Comparison of ENCODE assay signal across 24 cellular contexts in the genomic region with DNA sequence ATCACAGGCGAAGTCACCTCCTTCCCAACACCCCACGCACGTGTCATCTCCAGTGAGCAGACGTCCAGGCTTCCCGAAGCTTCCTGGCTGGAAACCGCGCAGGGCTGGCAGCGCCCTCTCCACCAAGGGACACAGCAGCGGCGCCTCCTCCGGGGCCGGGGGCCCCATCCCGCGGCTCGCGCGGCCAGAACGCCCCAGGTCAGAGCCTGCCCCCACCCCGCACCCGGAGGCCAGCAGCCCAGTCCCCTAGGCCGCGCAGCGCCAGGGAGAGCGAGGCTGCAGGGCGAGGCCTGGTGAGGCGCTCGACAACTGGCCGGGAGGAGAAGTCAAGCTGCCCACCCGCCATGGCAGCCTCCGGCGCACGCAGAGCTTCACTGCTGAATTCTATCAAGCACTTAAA.
DNase-seq lines count a peak whose midpoint lies in the region; ATAC-seq and TF ChIP-seq lines count a peak whose summit lies in the region.
"Had no signal": no experiment of that assay in that cellular context is flagged by ENCODE, and none has a peak within 500 bp of the region (broad histone marks: within the 10 kb centered on the region; RNA-seq: fewer than 3 reads in every experiment).

No MANE protein-coding gene starts in this region.

- ATAC-seq in right cardiac atrium = peak; percentile 24 to 31
- ATAC-seq in natural killer cell treated with Interleukin-12 subunit alpha and Interleukin-12 subunit beta and Interleukin-15 and Interleukin-18, amount 100 ng/mL, for 72 hours = peak; percentile 49 to 62
- no peak for ATAC-seq in HG03432 (IDR thresholded peaks at IDR 0.05; ENCODE audit: unreplicated experiment)
- no peak for ATAC-seq in HG03095 (IDR thresholded peaks at IDR 0.05; ENCODE audit: unreplicated experiment)
- ATAC-seq: activated CD8-positive, alpha-beta T cell treated with anti-CD3 and anti-CD28 coated beads for 36 hours had no signal

- 95% methylated on average over 32 of the region's 32 CpGs for WGBS in right cardiac atrium

- no peaks in the 10 kb centered on the region for H3K4me1 ChIP-seq in right cardiac atrium (ENCODE audit: control insufficient read depth, insufficient read depth, low read length)
- no peaks in the 10 kb centered on the region for H3K4me1 ChIP-seq in effector memory CD4-positive, alpha-beta T cell (ENCODE audit: control insufficient read depth, insufficient read depth, low read length, poor library complexity, severe bottlenecking)
- H3K4me1 ChIP-seq: A549 had no signal

- DNase-seq in right cardiac atrium (peak; percentile 12 to 51 (median 21)), cardiac septum (ENCODE audit: low spot score) (no peak), brain microvascular endothelial cell (no peak), NCI-H2107 (lab: John Stamatoyannopoulos, UW) (no peak)
- no peak for DNase-seq in natural killer cell treated with Interleukin-12 subunit alpha and Interleukin-12 subunit beta and Interleukin-15 and Interleukin-18, amount 100 ng/mL, for 72 hours (ENCODE audit: low spot score)
- DNase-seq in effector memory CD4-positive, alpha-beta T cell = no peak
- DNase-seq: activated CD8-positive, alpha-beta T cell treated with anti-CD3 and anti-CD28 coated beads for 36 hours; activated naive CD8-positive, alpha-beta T cell treated with anti-CD3 and anti-CD28 coated beads for 36 hours; activated T-cell treated with anti-CD3 and anti-CD28 coated beads for 4 hours; CD8-positive, alpha-beta memory T cell; dermis blood vessel endothelial cell; DMS 273 treated with DMSO at 0.1 percent for 48 hours; KG1; NCI-H146; OCI-M1; stomach; tibial artery had no signal

- H3K36me3 Mint-ChIP-seq in natural killer cell treated with Interleukin-12 subunit alpha and Interleukin-12 subunit beta and Interleukin-15 and Interleukin-18, amount 100 ng/mL, for 72 hours = peaks cover 4% of the 10 kb centered on the region
- H3K36me3 Mint-ChIP-seq: activated naive CD8-positive, alpha-beta T cell treated with anti-CD3 and anti-CD28 coated beads for 36 hours had no signal

- no peak overlapping the region for H3K27ac Mint-ChIP-seq in natural killer cell treated with Interleukin-12 subunit alpha and Interleukin-12 subunit beta and Interleukin-15 and Interleukin-18, amount 100 ng/mL, for 72 hours
- H3K27ac Mint-ChIP-seq: activated CD8-positive, alpha-beta T cell treated with anti-CD3 and anti-CD28 coated beads for 36 hours; activated naive CD8-positive, alpha-beta T cell treated with anti-CD3 and anti-CD28 coated beads for 36 hours; B cell; CD8-positive, alpha-beta memory T cell had no signal

- intact Hi-C loops in right cardiac atrium (cut with DNase I) = no loop called here
- intact Hi-C loops in cardiac septum (cut with DNase I) = no loop called here

- no peak for TF ChIP-seq CTCF in brain microvascular endothelial cell (IDR thresholded peaks at IDR 0.05; ENCODE audit: low read depth, low read length, missing control alignments)

- H3K4me3 Mint-ChIP-seq in natural killer cell treated with Interleukin-12 subunit alpha and Interleukin-12 subunit beta and Interleukin-15 and Interleukin-18, amount 100 ng/mL, for 72 hours = no peak overlapping the region
- H3K4me3 Mint-ChIP-seq: activated CD8-positive, alpha-beta T cell treated with anti-CD3 and anti-CD28 coated beads for 36 hours; activated naive CD8-positive, alpha-beta T cell treated with anti-CD3 and anti-CD28 coated beads for 36 hours; B cell; CD8-positive, alpha-beta memory T cell; central memory CD8-positive, alpha-beta T cell; neural crest cell had no signal

- peaks cover 6% of the 10 kb centered on the region for H3K9me3 Mint-ChIP-seq in natural killer cell treated with Interleukin-12 subunit alpha and Interleukin-12 subunit beta and Interleukin-15 and Interleukin-18, amount 100 ng/mL, for 72 hours
- H3K9me3 Mint-ChIP-seq: activated CD8-positive, alpha-beta T cell treated with anti-CD3 and anti-CD28 coated beads for 36 hours; central memory CD8-positive, alpha-beta T cell; neural crest cell had no signal

- H3K4me3 ChIP-seq in right cardiac atrium (ENCODE audit: low read length) (no peak overlapping the region), brain microvascular endothelial cell (ENCODE audit: low read depth, low read length) (peak overlapping the region; percentile 30)
- H3K4me3 ChIP-seq in effector memory CD4-positive, alpha-beta T cell (ENCODE audit: insufficient read depth, low read depth, low read length, poor library complexity, severe bottlenecking) = no peak overlapping the region
- H3K4me3 ChIP-seq: A549, ascending aorta, stomach, tibial artery had no signal

- no peak overlapping the region for H3K27ac ChIP-seq in right cardiac atrium (ENCODE audit: low read length)
- no peak overlapping the region for H3K27ac ChIP-seq in brain microvascular endothelial cell
- no peak overlapping the region for H3K27ac ChIP-seq in effector memory CD4-positive, alpha-beta T cell (ENCODE audit: insufficient read depth, low read length, poor library complexity, severe bottlenecking)
- H3K27ac ChIP-seq: A549, ascending aorta, stomach, tibial artery had no signal

- H3K36me3 ChIP-seq in brain microvascular endothelial cell (replicated peaks) = no peaks in the 10 kb centered on the region
- no peaks in the 10 kb centered on the region for H3K36me3 ChIP-seq in effector memory CD4-positive, alpha-beta T cell (ENCODE audit: control insufficient read depth, insufficient read depth, low read length)
- H3K36me3 ChIP-seq: ascending aorta, stomach, tibial artery had no signal

- H3K4me1 Mint-ChIP-seq in natural killer cell treated with Interleukin-12 subunit alpha and Interleukin-12 subunit beta and Interleukin-15 and Interleukin-18, amount 100 ng/mL, for 72 hours (ENCODE audit: low read depth in 2 of 2) = no peaks in the 10 kb centered on the region
- H3K4me1 Mint-ChIP-seq: activated naive CD8-positive, alpha-beta T cell treated with anti-CD3 and anti-CD28 coated beads for 36 hours; B cell; CD8-positive, alpha-beta memory T cell; central memory CD8-positive, alpha-beta T cell; neural crest cell had no signal

- no peaks in the 10 kb centered on the region for H3K27me3 ChIP-seq in right cardiac atrium (ENCODE audit: control insufficient read depth, insufficient read depth)
- H3K27me3 ChIP-seq in brain microvascular endothelial cell (replicated peaks) = no peaks in the 10 kb centered on the region
- no peaks in the 10 kb centered on the region for H3K27me3 ChIP-seq in effector memory CD4-positive, alpha-beta T cell (replicated peaks; ENCODE audit: control insufficient read depth, insufficient read depth, low read length, poor library complexity, severe bottlenecking)
- H3K27me3 ChIP-seq: ascending aorta, stomach, tibial artery had no signal

- no peaks in the 10 kb centered on the region for H3K9me3 ChIP-seq in right cardiac atrium (ENCODE audit: control insufficient read depth, low read length)
- H3K9me3 ChIP-seq in effector memory CD4-positive, alpha-beta T cell (ENCODE audit: control insufficient read depth, low read length) = no peaks in the 10 kb centered on the region
- H3K9me3 ChIP-seq: A549 had no signal

- in situ Hi-C loops in brain microvascular endothelial cell (cut with HindIII; ENCODE audit: low pct_ligation_motif_present, low sequenced_read_pairs) = no loop called here

- no peaks in the 10 kb centered on the region for H3K27me3 Mint-ChIP-seq in natural killer cell treated with Interleukin-12 subunit alpha and Interleukin-12 subunit beta and Interleukin-15 and Interleukin-18, amount 100 ng/mL, for 72 hours
- H3K27me3 Mint-ChIP-seq: activated CD8-positive, alpha-beta T cell treated with anti-CD3 and anti-CD28 coated beads for 36 hours; activated naive CD8-positive, alpha-beta T cell treated with anti-CD3 and anti-CD28 coated beads for 36 hours; B cell; CD8-positive, alpha-beta memory T cell; central memory CD8-positive, alpha-beta T cell had no signal

Comparison
In these comparisons a context has a peak if more than half of its experiments do, and no peak if none do; other contexts are left out.
1. DNase-seq: peak in right cardiac atrium (3 of 3); none in cardiac septum (single experiment), brain microvascular endothelial cell (single experiment), natural killer cell treated with Interleukin-12 subunit alpha and Interleukin-12 subunit beta and Interleukin-15 and Interleukin-18, amount 100 ng/mL, for 72 hours (single experiment), NCI-H2107 (single experiment) and effector memory CD4-positive, alpha-beta T cell (0 of 3).
2. ATAC-seq: peak in right cardiac atrium (2 of 2) and natural killer cell treated with Interleukin-12 subunit alpha and Interleukin-12 subunit beta and Interleukin-15 and Interleukin-18, amount 100 ng/mL, for 72 hours (2 of 2); none in HG03432 (single experiment) and HG03095 (single experiment).